ENCODE assay signal across 2 cellular contexts in the genomic region with DNA sequence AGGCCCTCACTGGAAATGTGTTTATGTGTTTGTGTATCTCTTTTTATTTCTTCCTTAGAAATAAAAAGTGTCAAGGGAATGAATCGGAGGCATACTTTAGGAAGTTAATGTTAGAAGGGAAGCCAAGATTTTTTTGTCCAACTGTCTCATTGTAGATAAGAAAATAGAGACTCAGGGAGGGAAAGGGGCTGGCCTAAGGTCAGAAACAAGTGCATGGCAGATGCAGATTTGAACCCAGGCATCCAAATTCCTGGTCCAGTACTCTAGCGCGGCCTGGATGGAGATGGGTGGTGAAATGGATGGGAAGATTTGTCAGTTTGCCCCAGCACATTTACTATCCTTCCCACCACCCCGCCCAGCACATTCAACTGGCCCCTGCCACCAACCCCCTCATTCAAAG.
TF ChIP-seq lines count a peak whose summit lies in the region.

No MANE protein-coding gene starts in this region.

TF ChIP-seq in liver, 16 proteins besides CTCF, POLR2A, EP300 and RAD21:
- TF ChIP-seq, protein P1, sequence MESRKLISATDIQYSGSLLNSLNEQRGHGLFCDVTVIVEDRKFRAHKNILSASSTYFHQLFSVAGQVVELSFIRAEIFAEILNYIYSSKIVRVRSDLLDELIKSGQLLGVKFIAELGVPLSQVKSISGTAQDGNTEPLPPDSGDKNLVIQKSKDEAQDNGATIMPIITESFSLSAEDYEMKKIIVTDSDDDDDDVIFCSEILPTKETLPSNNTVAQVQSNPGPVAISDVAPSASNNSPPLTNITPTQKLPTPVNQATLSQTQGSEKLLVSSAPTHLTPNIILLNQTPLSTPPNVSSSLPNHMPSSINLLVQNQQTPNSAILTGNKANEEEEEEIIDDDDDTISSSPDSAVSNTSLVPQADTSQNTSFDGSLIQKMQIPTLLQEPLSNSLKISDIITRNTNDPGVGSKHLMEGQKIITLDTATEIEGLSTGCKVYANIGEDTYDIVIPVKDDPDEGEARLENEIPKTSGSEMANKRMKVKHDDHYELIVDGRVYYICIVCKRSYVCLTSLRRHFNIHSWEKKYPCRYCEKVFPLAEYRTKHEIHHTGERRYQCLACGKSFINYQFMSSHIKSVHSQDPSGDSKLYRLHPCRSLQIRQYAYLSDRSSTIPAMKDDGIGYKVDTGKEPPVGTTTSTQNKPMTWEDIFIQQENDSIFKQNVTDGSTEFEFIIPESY (IDR thresholded peaks at IDR 0.05): no peak
- no peak for TF ChIP-seq RXRA (IDR thresholded peaks at IDR 0.05)
- TF ChIP-seq, protein P2, sequence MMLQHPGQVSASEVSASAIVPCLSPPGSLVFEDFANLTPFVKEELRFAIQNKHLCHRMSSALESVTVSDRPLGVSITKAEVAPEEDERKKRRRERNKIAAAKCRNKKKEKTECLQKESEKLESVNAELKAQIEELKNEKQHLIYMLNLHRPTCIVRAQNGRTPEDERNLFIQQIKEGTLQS (IDR thresholded peaks at IDR 0.05): no peak
- no peak for TF ChIP-seq HNF4A (conservative IDR thresholded peaks at IDR 0.05)
- TF ChIP-seq FOXA1 (IDR thresholded peaks at IDR 0.05): no peak
- no peak for TF ChIP-seq TAF1 (conservative IDR thresholded peaks at IDR 0.05)
- TF ChIP-seq, protein P3, sequence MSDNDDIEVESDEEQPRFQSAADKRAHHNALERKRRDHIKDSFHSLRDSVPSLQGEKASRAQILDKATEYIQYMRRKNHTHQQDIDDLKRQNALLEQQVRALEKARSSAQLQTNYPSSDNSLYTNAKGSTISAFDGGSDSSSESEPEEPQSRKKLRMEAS (IDR thresholded peaks at IDR 0.05): no peak
- TF ChIP-seq NR2F2 (IDR thresholded peaks at IDR 0.05): no peak
- TF ChIP-seq FOXA2 (IDR thresholded peaks at IDR 0.05): no peak

TF ChIP-seq in HepG2, 621 proteins besides CTCF, POLR2A, EP300 and RAD21:
- TF ChIP-seq, protein P4, sequence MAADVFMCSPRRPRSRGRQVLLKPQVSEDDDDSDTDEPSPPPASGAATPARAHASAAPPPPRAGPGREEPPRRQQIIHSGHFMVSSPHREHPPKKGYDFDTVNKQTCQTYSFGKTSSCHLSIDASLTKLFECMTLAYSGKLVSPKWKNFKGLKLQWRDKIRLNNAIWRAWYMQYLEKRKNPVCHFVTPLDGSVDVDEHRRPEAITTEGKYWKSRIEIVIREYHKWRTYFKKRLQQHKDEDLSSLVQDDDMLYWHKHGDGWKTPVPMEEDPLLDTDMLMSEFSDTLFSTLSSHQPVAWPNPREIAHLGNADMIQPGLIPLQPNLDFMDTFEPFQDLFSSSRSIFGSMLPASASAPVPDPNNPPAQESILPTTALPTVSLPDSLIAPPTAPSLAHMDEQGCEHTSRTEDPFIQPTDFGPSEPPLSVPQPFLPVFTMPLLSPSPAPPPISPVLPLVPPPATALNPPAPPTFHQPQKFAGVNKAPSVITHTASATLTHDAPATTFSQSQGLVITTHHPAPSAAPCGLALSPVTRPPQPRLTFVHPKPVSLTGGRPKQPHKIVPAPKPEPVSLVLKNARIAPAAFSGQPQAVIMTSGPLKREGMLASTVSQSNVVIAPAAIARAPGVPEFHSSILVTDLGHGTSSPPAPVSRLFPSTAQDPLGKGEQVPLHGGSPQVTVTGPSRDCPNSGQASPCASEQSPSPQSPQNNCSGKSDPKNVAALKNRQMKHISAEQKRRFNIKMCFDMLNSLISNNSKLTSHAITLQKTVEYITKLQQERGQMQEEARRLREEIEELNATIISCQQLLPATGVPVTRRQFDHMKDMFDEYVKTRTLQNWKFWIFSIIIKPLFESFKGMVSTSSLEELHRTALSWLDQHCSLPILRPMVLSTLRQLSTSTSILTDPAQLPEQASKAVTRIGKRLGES (CRISPR knock-in tag; IDR thresholded peaks at IDR 0.05; ENCODE audit: borderline replicate concordance): no peak
- no peak for TF ChIP-seq ZNF12 (CRISPR knock-in tag; IDR thresholded peaks at IDR 0.05)
- TF ChIP-seq SKI (IDR thresholded peaks at IDR 0.05; ENCODE audit: partially characterized antibody): no peak
- TF ChIP-seq YEATS2 (CRISPR knock-in tag; IDR thresholded peaks at IDR 0.05; ENCODE audit: borderline replicate concordance): no peak
- TF ChIP-seq ONECUT2 (CRISPR knock-in tag; IDR thresholded peaks at IDR 0.05): no peak
- TF ChIP-seq, protein P5, sequence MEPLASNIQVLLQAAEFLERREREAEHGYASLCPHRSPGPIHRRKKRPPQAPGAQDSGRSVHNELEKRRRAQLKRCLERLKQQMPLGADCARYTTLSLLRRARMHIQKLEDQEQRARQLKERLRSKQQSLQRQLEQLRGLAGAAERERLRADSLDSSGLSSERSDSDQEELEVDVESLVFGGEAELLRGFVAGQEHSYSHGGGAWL (CRISPR knock-in tag; IDR thresholded peaks at IDR 0.05): no peak
- TF ChIP-seq FOXC1 (CRISPR knock-in tag; IDR thresholded peaks at IDR 0.05; ENCODE audit: borderline replicate concordance): no peak
- no peak for TF ChIP-seq NFKBIZ (CRISPR knock-in tag; IDR thresholded peaks at IDR 0.05)
- TF ChIP-seq NFIB (CRISPR knock-in tag; IDR thresholded peaks at IDR 0.05; ENCODE audit: borderline replicate concordance): no peak
- TF ChIP-seq, protein P6, sequence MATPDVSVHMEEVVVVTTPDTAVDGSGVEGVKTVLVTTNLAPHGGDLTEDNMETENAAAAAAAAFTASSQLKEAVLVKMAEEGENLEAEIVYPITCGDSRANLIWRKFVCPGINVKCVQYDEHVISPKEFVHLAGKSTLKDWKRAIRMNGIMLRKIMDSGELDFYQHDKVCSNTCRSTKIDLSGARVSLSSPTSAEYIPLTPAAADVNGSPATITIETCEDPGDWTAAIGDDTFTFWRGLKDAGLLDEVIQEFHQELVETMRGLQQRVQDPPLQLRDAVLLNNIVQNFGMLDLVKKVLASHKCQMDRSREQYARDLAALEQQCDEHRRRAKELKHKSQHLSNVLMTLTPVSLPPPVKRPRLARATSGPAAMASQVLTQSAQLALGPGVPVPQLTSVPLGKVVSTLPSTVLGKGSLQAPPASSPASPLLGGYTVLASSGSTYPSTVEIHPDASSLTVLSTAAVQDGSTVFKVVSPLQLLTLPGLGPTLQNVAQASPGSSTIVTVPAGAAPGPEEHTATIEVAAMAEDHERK (CRISPR knock-in tag; IDR thresholded peaks at IDR 0.05; ENCODE audit: low read depth): no peak
